In genomic region chr15:57427367-57427821, GRCh38 we compare ENCODE assay signal across 12 cellular contexts. TPM values are rescaled to one million over a fixed set of nuclear protein-coding genes. Genes with fewer than 3 reads are reported as not detected.
DNase-seq lines count a peak whose midpoint lies in the region; ATAC-seq and TF ChIP-seq lines count a peak whose summit lies in the region.
"Had no signal": no experiment of that assay in that cellular context is flagged by ENCODE, and none has a peak within 500 bp of the region (broad histone marks: within the 10 kb centered on the region; RNA-seq: fewer than 3 reads in every experiment).

No MANE protein-coding gene starts in this region.

- no peak overlapping the region for H3K4me3 Mint-ChIP-seq in effector memory CD8-positive, alpha-beta T cell
- H3K4me3 Mint-ChIP-seq: activated naive CD8-positive, alpha-beta T cell treated with anti-CD3 and anti-CD28 coated beads, Interleukin-2, amount 10 ng/mL, durations not matched to agents 7 days and 5 days had no signal

- TF ChIP-seq CTCF in fibroblast of lung (conservative IDR thresholded peaks at IDR 0.05 in 1 of 2, IDR thresholded peaks at IDR 0.05 in 1 of 2; ENCODE audit: low read depth in 1 of 2, low read length in 2 of 2): no peak

- H3K27me3 ChIP-seq in fibroblast of lung (ENCODE audit: control insufficient read depth, insufficient read depth, low read length): no peaks in the 10 kb centered on the region
- H3K27me3 ChIP-seq: BE2C had no signal

- no peaks in the 10 kb centered on the region for H3K36me3 Mint-ChIP-seq in effector memory CD8-positive, alpha-beta T cell (ENCODE audit: insufficient read depth)
- H3K36me3 Mint-ChIP-seq: activated naive CD8-positive, alpha-beta T cell treated with anti-CD3 and anti-CD28 coated beads, Interleukin-2, amount 10 ng/mL, durations not matched to agents 7 days and 5 days had no signal

- no peak overlapping the region for H3K9ac ChIP-seq in fibroblast of lung (ENCODE audit: insufficient read depth, low read length)

- H4K20me1 ChIP-seq in fibroblast of lung (ENCODE audit: control insufficient read depth, extremely low read depth, insufficient read depth, low read length): no peaks in the 10 kb centered on the region

- no peaks in the 10 kb centered on the region for H3K4me1 Mint-ChIP-seq in effector memory CD8-positive, alpha-beta T cell (ENCODE audit: low read depth in 2 of 2)
- H3K4me1 Mint-ChIP-seq: activated naive CD8-positive, alpha-beta T cell treated with anti-CD3 and anti-CD28 coated beads, Interleukin-2, amount 10 ng/mL, durations not matched to agents 7 days and 5 days had no signal

- no peak overlapping the region for H3K4me2 ChIP-seq in fibroblast of lung (ENCODE audit: extremely low read depth, insufficient read depth, low read length)

- H3K9me3 ChIP-seq in fibroblast of lung (ENCODE audit: control insufficient read depth, insufficient read depth, low read depth, low read length) (no peaks in the 10 kb centered on the region), mesodermal cell (ENCODE audit: control insufficient read depth, low read length) (no peaks in the 10 kb centered on the region)
- H3K9me3 ChIP-seq: BE2C had no signal

- no peak overlapping the region for H2AFZ ChIP-seq in fibroblast of lung (ENCODE audit: low read length)

- no peaks in the 10 kb centered on the region for H3K4me1 ChIP-seq in fibroblast of lung (ENCODE audit: control insufficient read depth, extremely low read depth, insufficient read depth, low read length)
- peaks cover 63% of the 10 kb centered on the region for H3K4me1 ChIP-seq in mesodermal cell (ENCODE audit: control insufficient read depth, insufficient read depth, low read length, poor library complexity, severe bottlenecking)
- H3K4me1 ChIP-seq: BE2C had no signal

- H3K27me3 Mint-ChIP-seq in effector memory CD8-positive, alpha-beta T cell: peaks cover 37 to 63% of the 10 kb centered on the region in 2 donors

- H3K27ac Mint-ChIP-seq in effector memory CD8-positive, alpha-beta T cell: no peak overlapping the region
- H3K27ac Mint-ChIP-seq: activated naive CD8-positive, alpha-beta T cell treated with anti-CD3 and anti-CD28 coated beads, Interleukin-2, amount 10 ng/mL, durations not matched to agents 7 days and 5 days had no signal

- no peaks in the 10 kb centered on the region for H3K9me3 Mint-ChIP-seq in effector memory CD8-positive, alpha-beta T cell
- H3K9me3 Mint-ChIP-seq: activated naive CD8-positive, alpha-beta T cell treated with anti-CD3 and anti-CD28 coated beads, Interleukin-2, amount 10 ng/mL, durations not matched to agents 7 days and 5 days had no signal

- no peaks in the 10 kb centered on the region for H3K36me3 ChIP-seq in fibroblast of lung (ENCODE audit: control insufficient read depth, insufficient read depth, low read length)
- no peaks in the 10 kb centered on the region for H3K36me3 ChIP-seq in mesodermal cell (ENCODE audit: control insufficient read depth, insufficient read depth, low read length)
- H3K36me3 ChIP-seq: BE2C had no signal

- in situ Hi-C loops in KBM-7 (cut with MboI; ENCODE audit: low pct_unique_long_range_greater_than_20kb, low sequenced_read_pairs): no loop called here

- H3K79me2 ChIP-seq in fibroblast of lung (ENCODE audit: control insufficient read depth, insufficient read depth, low read length): no peaks in the 10 kb centered on the region

- no peak overlapping the region for H3K27ac ChIP-seq in fibroblast of lung (ENCODE audit: insufficient read depth, low read length)
- H3K27ac ChIP-seq in mesodermal cell (ENCODE audit: low read depth, low read length, severe bottlenecking): peak overlapping the region; percentile 91

- H3K4me3 ChIP-seq in fibroblast of lung (replicated peaks in 1 of 4; ENCODE audit: control extremely low read depth in 1 of 4, insufficient read depth in 1 of 4, low read depth in 3 of 4, low read length in 4 of 4) (no peak overlapping the region), mesodermal cell (ENCODE audit: extremely low read depth, insufficient read depth, low read length, poor library complexity, severe bottlenecking) (no peak overlapping the region)

- no peak for ATAC-seq in effector memory CD8-positive, alpha-beta T cell (replicated peaks)
- ATAC-seq: activated CD4-positive, CD25-positive, alpha-beta regulatory T cell treated with anti-CD3 and anti-CD28 coated beads, Interleukin-2, amount 50 U/mL, for 24 hours had no signal

- DNase-seq in AG08395 (ENCODE audit: low spot score) (peak; percentile 74), NCI-H226 (peak; percentile 60), fibroblast of lung (ENCODE audit: low read depth in 2 of 2) (peak; percentile 25 to 44), NOMO-1 (lab: John Stamatoyannopoulos, UW; ENCODE audit: unreplicated experiment in 2 of 2) (no peak), NCI-H2196 (lab: John Stamatoyannopoulos, UW; ENCODE audit: unreplicated experiment) (no peak), KBM-7 (no peak)
- no peak for DNase-seq in effector memory CD8-positive, alpha-beta T cell
- DNase-seq: activated naive CD8-positive, alpha-beta T cell treated with anti-CD3 and anti-CD28 coated beads, Interleukin-2, amount 10 ng/mL, durations not matched to agents 7 days and 5 days; BE2C; KG1 had no signal

- WGBS in mesodermal cell (ENCODE audit: insufficient coverage in 2 of 2), 2 experiments: 64 to 66% methylated on average over 6 to 7 of the region's 9 CpGs

RNA-seq across cellular contexts. Expression of gene CGNL1, which starts 51.1 kb away (rescaled TPM):
- 4.4 and 6.1 TPM in 2 replicates for total RNA-seq in fibroblast of lung
- 0.18 and 0.73 TPM in 2 replicates for polyA plus RNA-seq in fibroblast of lung
- 0.31 and 1.1 TPM in 2 replicates for polyA plus RNA-seq in fibroblast of lung (2012)
- 0.27 and 1.9 TPM in 2 replicates for polyA minus RNA-seq in fibroblast of lung (ENCODE audit: low replicate concordance)
- 47.6 TPM for polyA plus RNA-seq in mesodermal cell (2013, experiment 1 of 2)
- 45.8 TPM for polyA plus RNA-seq in mesodermal cell (2013, experiment 2 of 2)
- total RNA-seq: activated naive CD8-positive, alpha-beta T cell treated with anti-CD3 and anti-CD28 coated beads, Interleukin-2, amount 10 ng/mL, durations not matched to agents 7 days and 5 days had no signal

Comparison
In these comparisons a context has a peak if more than half of its experiments do, and no peak if none do; other contexts are left out.
1. DNase-seq: peak in AG08395 (single experiment), NCI-H226 (single experiment) and fibroblast of lung (2 of 2); none in effector memory CD8-positive, alpha-beta T cell (0 of 3), NOMO-1 (0 of 2), NCI-H2196 (single experiment) and KBM-7 (single experiment).